ENCODE assay signal across 9 cellular contexts in genomic region chr12:57726151-57726883, GRCh38. TPM values are rescaled to one million over a fixed set of nuclear protein-coding genes. Genes with fewer than 3 reads are reported as not detected.
DNase-seq lines count a peak whose midpoint lies in the region; ATAC-seq and TF ChIP-seq lines count a peak whose summit lies in the region.
"Had no signal": no experiment of that assay in that cellular context is flagged by ENCODE, and none has a peak within 500 bp of the region (broad histone marks: within the 10 kb centered on the region; RNA-seq: fewer than 3 reads in every experiment).

No MANE protein-coding gene starts in this region.

- no peaks in the 10 kb centered on the region for H3K4me1 Mint-ChIP-seq in activated CD4-positive, alpha-beta T cell treated with anti-CD3 and anti-CD28 coated beads, Interleukin-2, amount 10 ng/mL, durations not matched to agents 24 days and 14 days
- peaks cover 15% of the 10 kb centered on the region for H3K4me1 Mint-ChIP-seq in WTC11

- TF ChIP-seq CTCF in WTC11 (IDR thresholded peaks at IDR 0.05) (peak; percentile 40; the same call in 1 of the 2 replicates), vagina (IDR thresholded peaks at IDR 0.05) (peak; percentile 21 to 63 (median 52))

- peak; percentile 71 for DNase-seq in activated CD4-positive, alpha-beta T cell treated with anti-CD3 and anti-CD28 coated beads, Interleukin-2, amount 10 ng/mL, durations not matched to agents 24 days and 14 days
- DNase-seq in activated CD4-positive, alpha-beta T cell treated with anti-CD3 and anti-CD28 coated beads for 4 hours, result no peak
- DNase-seq in NCI-H1694 (lab: John Stamatoyannopoulos, UW) (peak; percentile 81), WTC11 (ENCODE audit: low spot score) (peak; percentile 92), fibroblast of gingiva (ENCODE audit: low read depth) (peak; percentile 86), vagina (ENCODE audit: extremely low spot score in 2 of 2) (peak; percentile 84 to 85)

- no peaks in the 10 kb centered on the region for H3K9me3 Mint-ChIP-seq in activated CD4-positive, alpha-beta T cell treated with anti-CD3 and anti-CD28 coated beads, Interleukin-2, amount 10 ng/mL, durations not matched to agents 24 days and 14 days
- H3K9me3 Mint-ChIP-seq in WTC11, result no peaks in the 10 kb centered on the region
- H3K9me3 Mint-ChIP-seq: CD4-positive, alpha-beta memory T cell had no signal

- POLR2A ChIA-PET in WTC11 (lab: Charles Lee), result interaction anchor here (0.7 to 1.1 kb wide), 3 partner anchors 9 to 11 kb away, joined by 3 to 6 read pairs (median 5); no protein-coding TSS in a partner anchor

- H3K4me1 ChIP-seq in muscle layer of colon (ENCODE audit: insufficient read depth, low read length) (no peaks in the 10 kb centered on the region), vagina (peaks cover 10% of the 10 kb centered on the region)

- H3K27me3 ChIP-seq in muscle layer of colon (ENCODE audit: control insufficient read depth in 1 of 2, insufficient read depth in 2 of 2, low read length in 2 of 2), result peaks cover 6 to 39% of the 10 kb centered on the region in 2 donors
- H3K27me3 ChIP-seq in vagina, result no peaks in the 10 kb centered on the region

- H3K9ac ChIP-seq in muscle layer of colon (ENCODE audit: low read length), result no peak overlapping the region

- CTCF ChIA-PET in WTC11 (lab: Charles Lee), result interaction anchor here (0.5 to 5.8 kb wide), 37 partner anchors 10 to 391 kb away, joined by 3 to 146 read pairs (median 5); partner anchors contain the start of genes AGAP2, ARHGEF25, ATP23 and B4GALNT1

- intact Hi-C loops in activated CD4-positive, alpha-beta T cell treated with anti-CD3 and anti-CD28 coated beads, Interleukin-2, amount 10 ng/mL, durations not matched to agents 24 days and 14 days (cut with micrococcal nuclease), result no loop called here
- intact Hi-C loops in vagina (cut with DNase I), result no loop called here

- no peak for TF ChIP-seq POLR2A in vagina (IDR thresholded peaks at IDR 0.05)

- no peak overlapping the region for H3K27ac Mint-ChIP-seq in activated CD4-positive, alpha-beta T cell treated with anti-CD3 and anti-CD28 coated beads, Interleukin-2, amount 10 ng/mL, durations not matched to agents 24 days and 14 days
- H3K27ac Mint-ChIP-seq in WTC11, result no peak overlapping the region

- no peak overlapping the region for H3K27ac ChIP-seq in muscle layer of colon (ENCODE audit: low read depth, low read length)
- H3K27ac ChIP-seq in vagina, result peak overlapping the region; percentile 58

- H3K4me3 Mint-ChIP-seq in activated CD4-positive, alpha-beta T cell treated with anti-CD3 and anti-CD28 coated beads, Interleukin-2, amount 10 ng/mL, durations not matched to agents 24 days and 14 days, result peak overlapping the region; percentile 55
- peak overlapping the region; percentile 94 for H3K4me3 Mint-ChIP-seq in WTC11

- H3K4me3 ChIP-seq in muscle layer of colon (ENCODE audit: low read depth in 1 of 2, low read length in 2 of 2), result peak overlapping the region; percentile 51 to 56
- H3K4me3 ChIP-seq in vagina, result peak overlapping the region; percentile 63 to 66

- ATAC-seq in WTC11 (peak; percentile 89), HG03457 (IDR thresholded peaks at IDR 0.05; ENCODE audit: unreplicated experiment) (no peak)

- no peaks in the 10 kb centered on the region for H3K36me3 ChIP-seq in muscle layer of colon (ENCODE audit: insufficient read depth, low read length)
- peaks cover 0 to 4% of the 10 kb centered on the region in 2 donors for H3K36me3 ChIP-seq in vagina

- H3K27me3 Mint-ChIP-seq in activated CD4-positive, alpha-beta T cell treated with anti-CD3 and anti-CD28 coated beads, Interleukin-2, amount 10 ng/mL, durations not matched to agents 24 days and 14 days, result no peaks in the 10 kb centered on the region
- H3K27me3 Mint-ChIP-seq in WTC11 (ENCODE audit: low read depth), result peaks cover 87% of the 10 kb centered on the region
- H3K27me3 Mint-ChIP-seq: CD4-positive, alpha-beta memory T cell had no signal

- H3K9me3 ChIP-seq in muscle layer of colon (ENCODE audit: low read length) (no peaks in the 10 kb centered on the region), vagina (no peaks in the 10 kb centered on the region)

- peaks cover 46% of the 10 kb centered on the region for H3K36me3 Mint-ChIP-seq in activated CD4-positive, alpha-beta T cell treated with anti-CD3 and anti-CD28 coated beads, Interleukin-2, amount 10 ng/mL, durations not matched to agents 24 days and 14 days (ENCODE audit: low read depth)
- H3K36me3 Mint-ChIP-seq in WTC11, result no peaks in the 10 kb centered on the region

TF ChIP-seq in WTC11, 78 proteins besides CTCF, POLR2A, EP300 and RAD21 (continues in another document):
- TF ChIP-seq PRDM15 (CRISPR knock-in tag; IDR thresholded peaks at IDR 0.05), result peak; percentile 11; the same call in 1 of the 2 replicates
- TF ChIP-seq AFF4 (CRISPR knock-in tag; IDR thresholded peaks at IDR 0.05; ENCODE audit: borderline replicate concordance), result 0 out of 2 replicates have a peak, but pooled peaks have one; percentile 62
- TF ChIP-seq ETV6 (CRISPR knock-in tag; IDR thresholded peaks at IDR 0.05), result peak; percentile 73
- no peak for TF ChIP-seq ZNF263 (CRISPR knock-in tag; IDR thresholded peaks at IDR 0.05; ENCODE audit: low read depth)
- no peak for TF ChIP-seq RORB (CRISPR knock-in tag; IDR thresholded peaks at IDR 0.05)
- TF ChIP-seq NFYB (CRISPR knock-in tag; conservative IDR thresholded peaks at IDR 0.05; ENCODE audit: low read depth), result no peak

RNA-seq across cellular contexts. Expression of gene AGAP2, which starts 12.2 kb away (rescaled TPM):
- total RNA-seq in activated CD4-positive, alpha-beta T cell treated with anti-CD3 and anti-CD28 coated beads, Interleukin-2, amount 10 ng/mL, durations not matched to agents 24 days and 14 days, result 27.1 and 28.2 TPM in 2 replicates
- 2.0 to 2.7 TPM (median 2.3 TPM) in 3 replicates for total RNA-seq in WTC11 (2021)
- total RNA-seq in vagina, result 1.5 TPM

RNA-seq across cellular contexts. Expression of gene TSPAN31, which starts 18.5 kb away (rescaled TPM):
- total RNA-seq in activated CD4-positive, alpha-beta T cell treated with anti-CD3 and anti-CD28 coated beads, Interleukin-2, amount 10 ng/mL, durations not matched to agents 24 days and 14 days, result 19.2 and 19.4 TPM in 2 replicates
- total RNA-seq in WTC11 (2021) (9.9 to 18.6 TPM (median 18.4 TPM) in 3 replicates), vagina (67.0 TPM)

RNA-seq across cellular contexts. Expression of gene CDK4, which starts 25.8 kb away (rescaled TPM):
- 240 and 248 TPM in 2 replicates for total RNA-seq in activated CD4-positive, alpha-beta T cell treated with anti-CD3 and anti-CD28 coated beads, Interleukin-2, amount 10 ng/mL, durations not matched to agents 24 days and 14 days
- total RNA-seq in WTC11 (2021) (125 to 152 TPM (median 145 TPM) in 3 replicates), vagina (102 TPM)

RNA-seq across cellular contexts. Expression of gene MARCHF9, which starts 28.6 kb away (rescaled TPM):
- total RNA-seq in activated CD4-positive, alpha-beta T cell treated with anti-CD3 and anti-CD28 coated beads, Interleukin-2, amount 10 ng/mL, durations not matched to agents 24 days and 14 days, result 21.6 and 22.7 TPM in 2 replicates
- 6.2 to 9.6 TPM (median 9.2 TPM) in 3 replicates for total RNA-seq in WTC11 (2021)
- total RNA-seq in vagina, result 8.3 TPM

RNA-seq across cellular contexts. Expression of gene OS9, which starts 32.4 kb away (rescaled TPM):
- 84.3 and 92.6 TPM in 2 replicates for total RNA-seq in activated CD4-positive, alpha-beta T cell treated with anti-CD3 and anti-CD28 coated beads, Interleukin-2, amount 10 ng/mL, durations not matched to agents 24 days and 14 days
- 77.5 to 93.9 TPM (median 93.1 TPM) in 3 replicates for total RNA-seq in WTC11 (2021)
- total RNA-seq in vagina, result 105 TPM

Comparison
In these comparisons a context has a peak if more than half of its experiments do, and no peak if none do; other contexts are left out.
1. DNase-seq: peak in activated CD4-positive, alpha-beta T cell treated with anti-CD3 and anti-CD28 coated beads, Interleukin-2, amount 10 ng/mL, durations not matched to agents 24 days and 14 days (single experiment), NCI-H1694 (single experiment), WTC11 (single experiment), fibroblast of gingiva (single experiment) and vagina (2 of 2); none in activated CD4-positive, alpha-beta T cell treated with anti-CD3 and anti-CD28 coated beads for 4 hours (0 of 2).